In the genomic region with DNA sequence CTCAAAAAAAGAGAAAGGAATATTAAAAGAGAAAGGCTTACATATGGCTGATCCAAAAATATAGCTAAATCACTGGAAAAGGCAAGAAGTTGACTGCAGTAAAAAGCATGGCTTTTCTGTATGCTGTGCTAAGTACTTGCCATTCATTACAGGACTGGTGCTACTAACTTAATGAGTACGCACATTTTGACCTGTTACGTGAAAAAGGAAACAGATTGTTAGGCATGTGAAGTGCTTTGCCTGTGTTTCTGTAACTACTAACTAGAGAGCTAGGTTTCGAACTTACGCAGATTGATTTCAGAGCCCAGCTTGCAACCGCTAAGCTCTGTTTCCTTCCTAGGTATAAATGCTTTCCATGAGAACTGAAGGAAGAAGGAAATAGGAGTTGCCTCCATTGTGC, we compare ENCODE assay signal across 16 cellular contexts. TPM values are rescaled to one million over a fixed set of nuclear protein-coding genes. Genes with fewer than 3 reads are reported as not detected.
"Had no signal": no experiment of that assay in that cellular context is flagged by ENCODE, and none has a peak within 500 bp of the region (broad histone marks: within the 10 kb centered on the region; RNA-seq: fewer than 3 reads in every experiment).

No MANE protein-coding gene starts in this region.

- DNase-seq: activated B cell treated with CpG ODN at 0.5 μM for 24 hours; activated CD4-positive, alpha-beta T cell treated with anti-CD3 and anti-CD28 coated beads, Interleukin-2, amount 50 U/mL, for 1 hour; activated effector memory CD4-positive, alpha-beta T cell treated with Interleukin-2 at 50 U/mL for 16 hours; adrenal gland; colonic mucosa; effector CD4-positive, alpha-beta T cell; left lung; mesenchymal stem cell; stimulated activated CD4-positive, alpha-beta T cell treated with anti-CD3 and anti-CD28 coated beads, Interleukin-2, amount 100 ng/mL, for 48 hours; stimulated activated naive CD8-positive, alpha-beta T cell treated with anti-CD3 and anti-CD28 coated beads, Interleukin-15, amount 100 ng/mL, for 72 hours; testis; upper lobe of right lung had no signal

- H3K27me3 Mint-ChIP-seq: activated B cell treated with CpG ODN at 0.5 μM for 24 hours; stimulated activated naive CD8-positive, alpha-beta T cell treated with anti-CD3 and anti-CD28 coated beads, Interleukin-15, amount 100 ng/mL, for 72 hours had no signal

- ATAC-seq: gastroesophageal sphincter; left lung; stimulated activated naive CD8-positive, alpha-beta T cell treated with anti-CD3 and anti-CD28 coated beads, Interleukin-15, amount 100 ng/mL, for 72 hours; upper lobe of right lung had no signal

- H3K27ac Mint-ChIP-seq: activated B cell treated with CpG ODN at 0.5 μM for 24 hours had no signal

- H3K9me3 Mint-ChIP-seq: activated B cell treated with CpG ODN at 0.5 μM for 24 hours; neural crest cell; stimulated activated naive CD8-positive, alpha-beta T cell treated with anti-CD3 and anti-CD28 coated beads, Interleukin-15, amount 100 ng/mL, for 72 hours had no signal

- H3K4me3 ChIP-seq: adrenal gland, colonic mucosa, gastroesophageal sphincter, left lung, testis, upper lobe of right lung had no signal

- H3K27me3 ChIP-seq: adrenal gland, colonic mucosa, gastroesophageal sphincter, left lung, testis, upper lobe of right lung had no signal

- H3K27ac ChIP-seq: adrenal gland, colonic mucosa, gastroesophageal sphincter, left lung, testis, upper lobe of right lung had no signal

- FAIRE-seq: keratinocyte had no signal

- H3K9me3 ChIP-seq: adrenal gland, colonic mucosa, gastroesophageal sphincter, left lung, testis, upper lobe of right lung had no signal

RNA-seq across cellular contexts. Expression of a gene that starts 19.4 kb away (rescaled TPM):
- total RNA-seq: activated B cell treated with CpG ODN at 0.5 μM for 24 hours, neural crest cell, osteocyte had no signal
- polyA plus RNA-seq: keratinocyte had no signal
